In genomic region chr5:113081091-113081490, GRCh38 we compare ENCODE assay signal across 25 cellular contexts.
DNase-seq lines count a peak whose midpoint lies in the region; ATAC-seq, FAIRE-seq and TF ChIP-seq lines count a peak whose summit lies in the region.
"Had no signal": no experiment of that assay in that cellular context is flagged by ENCODE, and none has a peak within 500 bp of the region (broad histone marks: within the 10 kb centered on the region; RNA-seq: fewer than 3 reads in every experiment).

No MANE protein-coding gene starts in this region.

- peak; percentile 57 for DNase-seq in H7
- DNase-seq in astrocyte (ENCODE audit: low read depth) = no peak
- DNase-seq in islet precursor cell = peak; percentile 88
- peak; percentile 22 for DNase-seq in renal cortical epithelial cell (ENCODE audit: low read depth)
- DNase-seq: activated naive CD4-positive, alpha-beta T cell treated with anti-CD3 and anti-CD28 coated beads, Interleukin-2, amount 10 ng/mL, durations not matched to agents 7 days and 5 days; amniotic stem cell; cortex of kidney; DMS 273 treated with DMSO at 0.1 percent for 48 hours; kidney glomerular epithelial cell; NCI-H1092 treated with DMSO at 0.1 percent for 48 hours; NCI-H187 treated with DMSO at 0.1 percent for 48 hours; NCI-H2227 treated with DMSO at 0.1 percent for 48 hours; NCI-H774; occipital lobe; SHP77 treated with DMSO at 0.1 percent for 48 hours; stimulated activated CD4-positive, alpha-beta T cell treated with anti-CD3 and anti-CD28 coated beads, Interleukin-15, amount 100 ng/mL, for 24 hours; stimulated activated naive CD8-positive, alpha-beta T cell treated with anti-CD3 and anti-CD28 coated beads, Interleukin-15, amount 100 ng/mL, for 72 hours; T-helper 9 cell; transverse colon had no signal

- H3K36me3 ChIP-seq in H7 (replicated peaks; ENCODE audit: control insufficient read depth, insufficient read depth, low read length) (no peaks in the 10 kb centered on the region), astrocyte (ENCODE audit: insufficient read depth, low read length) (no peaks in the 10 kb centered on the region)
- H3K36me3 ChIP-seq: transverse colon had no signal

- no peaks in the 10 kb centered on the region for H4K20me1 ChIP-seq in astrocyte (ENCODE audit: insufficient read depth, low read length)

- H3K27me3 Mint-ChIP-seq in astrocyte (ENCODE audit: low read depth, unreplicated experiment) = no peaks in the 10 kb centered on the region
- H3K27me3 Mint-ChIP-seq: stimulated activated naive CD8-positive, alpha-beta T cell treated with anti-CD3 and anti-CD28 coated beads, Interleukin-15, amount 100 ng/mL, for 72 hours had no signal

- ATAC-seq in GM21717 (IDR thresholded peaks at IDR 0.05; ENCODE audit: unreplicated experiment) (no peak), GM19351 (IDR thresholded peaks at IDR 0.05; ENCODE audit: unreplicated experiment) (no peak), GM18867 (IDR thresholded peaks at IDR 0.05; ENCODE audit: unreplicated experiment) (no peak)
- ATAC-seq: stimulated activated naive CD8-positive, alpha-beta T cell treated with anti-CD3 and anti-CD28 coated beads, Interleukin-15, amount 100 ng/mL, for 72 hours had no signal

- H3K4me1 Mint-ChIP-seq in astrocyte (ENCODE audit: low read depth, unreplicated experiment) = peaks cover 27% of the 10 kb centered on the region
- H3K4me1 Mint-ChIP-seq: activated naive CD4-positive, alpha-beta T cell treated with anti-CD3 and anti-CD28 coated beads, Interleukin-2, amount 10 ng/mL, durations not matched to agents 7 days and 5 days; stimulated activated naive CD8-positive, alpha-beta T cell treated with anti-CD3 and anti-CD28 coated beads, Interleukin-15, amount 100 ng/mL, for 72 hours had no signal

- H3K9me3 Mint-ChIP-seq in astrocyte (ENCODE audit: unreplicated experiment) = peaks cover 12% of the 10 kb centered on the region

- peaks cover 20% of the 10 kb centered on the region for H3K4me1 ChIP-seq in astrocyte (ENCODE audit: insufficient read depth, low read length)
- H3K4me1 ChIP-seq: transverse colon had no signal

- peak overlapping the region; percentile 46 for H3K9ac ChIP-seq in astrocyte (ENCODE audit: low read length)

- TF ChIP-seq CTCF in astrocyte (IDR thresholded peaks at IDR 0.05; ENCODE audit: insufficient read depth, low read depth, low read length) = no peak

- H3K9me3 ChIP-seq in astrocyte (ENCODE audit: insufficient read depth, low read depth, low read length) = no peaks in the 10 kb centered on the region
- H3K9me3 ChIP-seq: right lobe of liver, transverse colon had no signal

- H3K36me3 Mint-ChIP-seq in astrocyte (ENCODE audit: low read depth, unreplicated experiment) = peaks cover 49% of the 10 kb centered on the region
- H3K36me3 Mint-ChIP-seq: activated naive CD4-positive, alpha-beta T cell treated with anti-CD3 and anti-CD28 coated beads, Interleukin-2, amount 10 ng/mL, durations not matched to agents 7 days and 5 days had no signal

- no peak overlapping the region for H2AFZ ChIP-seq in astrocyte (ENCODE audit: low read depth, low read length)

- H3K27ac Mint-ChIP-seq in astrocyte (ENCODE audit: unreplicated experiment) = peak overlapping the region; percentile 47
- H3K27ac Mint-ChIP-seq: activated naive CD4-positive, alpha-beta T cell treated with anti-CD3 and anti-CD28 coated beads, Interleukin-2, amount 10 ng/mL, durations not matched to agents 7 days and 5 days; activated T-helper 1 cell treated with anti-CD3 and anti-CD28 coated beads, Interleukin-12 subunit alpha, Interleukin-12 subunit beta, Interleukin-2, Interleukin-4 antibody, amounts not matched to agents 30 ng/mL and 10 ng/mL and 1 ng/mL, durations not matched to agents 14 hours and 24 hours and 36 hours; stimulated activated naive CD8-positive, alpha-beta T cell treated with anti-CD3 and anti-CD28 coated beads, Interleukin-15, amount 100 ng/mL, for 72 hours had no signal

- H3K4me3 Mint-ChIP-seq in astrocyte (ENCODE audit: unreplicated experiment) = no peak overlapping the region
- H3K4me3 Mint-ChIP-seq: activated naive CD4-positive, alpha-beta T cell treated with anti-CD3 and anti-CD28 coated beads, Interleukin-2, amount 10 ng/mL, durations not matched to agents 7 days and 5 days; activated T-helper 1 cell treated with anti-CD3 and anti-CD28 coated beads, Interleukin-12 subunit alpha, Interleukin-12 subunit beta, Interleukin-2, Interleukin-4 antibody, amounts not matched to agents 30 ng/mL and 10 ng/mL and 1 ng/mL, durations not matched to agents 14 hours and 24 hours and 36 hours; stimulated activated naive CD8-positive, alpha-beta T cell treated with anti-CD3 and anti-CD28 coated beads, Interleukin-15, amount 100 ng/mL, for 72 hours had no signal

- no peak overlapping the region for H3K4me3 ChIP-seq in H7 (ENCODE audit: insufficient read depth, low read depth, low read length)
- no peak overlapping the region for H3K4me3 ChIP-seq in astrocyte (ENCODE audit: insufficient read depth, low read depth, low read length)
- H3K4me3 ChIP-seq: lung, right lobe of liver, transverse colon had no signal

- H3K27ac ChIP-seq in astrocyte (ENCODE audit: low read depth, low read length) = peak overlapping the region; percentile 50
- H3K27ac ChIP-seq: transverse colon had no signal

- peak overlapping the region; percentile 60 for H3K4me2 ChIP-seq in astrocyte (ENCODE audit: low read length)

- no peak for FAIRE-seq in astrocyte (lab: Jason Lieb, UNC)

- H3K27me3 ChIP-seq in H7 (ENCODE audit: control insufficient read depth, insufficient read depth, low read length) (no peaks in the 10 kb centered on the region; the same call in 1 of the 2 replicates), astrocyte (ENCODE audit: insufficient read depth, low read length) (no peaks in the 10 kb centered on the region)
- H3K27me3 ChIP-seq: right lobe of liver, transverse colon had no signal

- H3K79me2 ChIP-seq in astrocyte (ENCODE audit: insufficient read depth, low read length) = no peaks in the 10 kb centered on the region
